In genomic region chr22:31248138-31248745, GRCh38 we compare ENCODE assay signal across 8 cellular contexts. TPM values are rescaled to one million over a fixed set of nuclear protein-coding genes. Genes with fewer than 3 reads are reported as not detected.
A peak's percentile ranks its signal among the peaks of the same experiment; 100 is the strongest.
DNase-seq lines count a peak whose midpoint lies in the region; ATAC-seq and TF ChIP-seq lines count a peak whose summit lies in the region.

No MANE protein-coding gene starts in this region.

- intact Hi-C loops in Calu3 (cut with micrococcal nuclease; ENCODE audit: unreplicated experiment), result no loop called here

- H3K4me3 Mint-ChIP-seq in Calu3 (ENCODE audit: low read depth, unreplicated experiment), result no peak overlapping the region

- no peak for TF ChIP-seq CTCF in Calu3 (IDR thresholded peaks at IDR 0.05; ENCODE audit: unreplicated experiment)

- BruUV-seq in Calu3 (replicated peaks; lab: Mats Ljungman, UMichigan), result no TSS peak

- no peak overlapping the region for H3K27ac Mint-ChIP-seq in Calu3 (ENCODE audit: unreplicated experiment)

- H3K27me3 Mint-ChIP-seq in Calu3 (ENCODE audit: unreplicated experiment), result no peaks in the 10 kb centered on the region

- peaks cover 33% of the 10 kb centered on the region for H3K4me1 Mint-ChIP-seq in Calu3 (ENCODE audit: low read depth, unreplicated experiment)

- no peaks in the 10 kb centered on the region for H3K9me3 Mint-ChIP-seq in Calu3 (ENCODE audit: low read depth, unreplicated experiment)

- peaks cover 9% of the 10 kb centered on the region for H3K36me3 Mint-ChIP-seq in Calu3 (ENCODE audit: insufficient read depth, unreplicated experiment)

- DNase-seq in COLO829 (ENCODE audit: low spot score) (peak; percentile 84), NCI-H2227 (lab: John Stamatoyannopoulos, UW; ENCODE audit: unreplicated experiment) (peak; percentile 84), lung microvascular endothelial cell (ENCODE audit: low read depth in 2 of 2) (peak; percentile 69 to 71), Calu3 (no peak)
- DNase-seq in activated CD8-positive, alpha-beta memory T cell treated with anti-CD3 and anti-CD28 coated beads for 48 hours (ENCODE audit: low read depth in 2 of 3, low spot score in 2 of 3), result peak in 2 of 3 experiments; percentile 10 to 19
- peak; percentile 55 for DNase-seq in effector CD8-positive, alpha-beta T cell (lab: John Stamatoyannopoulos, UW)
- DNase-seq in stimulated activated CD4-positive, alpha-beta T cell treated with anti-CD3 and anti-CD28 coated beads, Interleukin-4, amount 100 ng/mL, for 4 hours, result peak; percentile 56 to 60

- ATAC-seq in HG03095 (IDR thresholded peaks at IDR 0.05; ENCODE audit: unreplicated experiment), result no peak

- CTCF ChIA-PET in Calu3 (lab: Charles Lee), result interaction anchor here (0.6 to 0.9 kb wide), 3 partner anchors 18 to 417 kb away, joined by 3 read pairs; no protein-coding TSS in a partner anchor

RNA-seq across cellular contexts. Expression of gene LIMK2, which starts 36.1 kb away (rescaled TPM):
- total RNA-seq in lung microvascular endothelial cell (51.2 and 64.3 TPM in 2 replicates), Calu3 (2022) (59.9 and 60.7 TPM in 2 replicates)

RNA-seq across cellular contexts. Expression of gene PIK3IP1, which starts 44.0 kb away (rescaled TPM):
- total RNA-seq in lung microvascular endothelial cell (15.1 and 23.3 TPM in 2 replicates), Calu3 (2022) (6.2 and 7.5 TPM in 2 replicates)
